Comparison of ENCODE assay signal across 9 cellular contexts in genomic region chr1:198678901-198679329, GRCh38. TPM values are rescaled to one million over a fixed set of nuclear protein-coding genes. Genes with fewer than 3 reads are reported as not detected.
DNase-seq lines count a peak whose midpoint lies in the region; ATAC-seq and TF ChIP-seq lines count a peak whose summit lies in the region.
"Had no signal": no experiment of that assay in that cellular context is flagged by ENCODE, and none has a peak within 500 bp of the region (broad histone marks: within the 10 kb centered on the region; RNA-seq: fewer than 3 reads in every experiment).

No MANE protein-coding gene starts in this region.

- H3K4me1 ChIP-seq in DND-41 (ENCODE audit: insufficient read depth, low read length) (peaks cover 93% of the 10 kb centered on the region), esophagus (ENCODE audit: control insufficient read depth in 2 of 2, insufficient read depth in 2 of 2, low read length in 1 of 2) (peaks cover 0 to 2% of the 10 kb centered on the region in 2 donors), hepatocyte (ENCODE audit: insufficient read depth) (peaks cover 14% of the 10 kb centered on the region)

- no peak overlapping the region for H3K9ac ChIP-seq in DND-41 (ENCODE audit: low read depth, low read length)

- ATAC-seq in DND-41 (ENCODE audit: insufficient read depth, low read depth), result no peak
- peak; percentile 27 for ATAC-seq in GM21360 (IDR thresholded peaks at IDR 0.05; ENCODE audit: unreplicated experiment)

- H3K27me3 ChIP-seq in DND-41 (ENCODE audit: insufficient read depth, low read length, poor library complexity), result no peaks in the 10 kb centered on the region
- H3K27me3 ChIP-seq in HL-60 (ENCODE audit: insufficient read depth, poor library complexity, severe bottlenecking), result no peaks in the 10 kb centered on the region
- no peaks in the 10 kb centered on the region for H3K27me3 ChIP-seq in esophagus (ENCODE audit: control insufficient read depth in 1 of 2, insufficient read depth in 2 of 2, low read length in 2 of 2)
- no peaks in the 10 kb centered on the region for H3K27me3 ChIP-seq in hepatocyte

- H4K20me1 ChIP-seq in DND-41 (ENCODE audit: insufficient read depth, low read length) (no peaks in the 10 kb centered on the region), hepatocyte (ENCODE audit: insufficient read depth, poor library complexity, severe bottlenecking) (no peaks in the 10 kb centered on the region)

- H3K36me3 ChIP-seq in DND-41 (ENCODE audit: insufficient read depth, low read length) (peaks cover 6% of the 10 kb centered on the region; the same call in 1 of the 2 replicates), esophagus (ENCODE audit: control insufficient read depth in 2 of 2, insufficient read depth in 2 of 2, low read length in 1 of 2) (no peaks in the 10 kb centered on the region), hepatocyte (replicated peaks; ENCODE audit: insufficient read depth, low read depth) (no peaks in the 10 kb centered on the region)

- H2AFZ ChIP-seq in DND-41 (ENCODE audit: low read depth, low read length) (no peak overlapping the region), hepatocyte (no peak overlapping the region)

- TF ChIP-seq CTCF in DND-41 (IDR thresholded peaks at IDR 0.05; ENCODE audit: borderline replicate concordance, extremely low read depth, low read length, poor library complexity, severe bottlenecking), result no peak
- no peak for TF ChIP-seq CTCF in HL-60 (IDR thresholded peaks at IDR 0.05; ENCODE audit: insufficient read depth, low read length)
- TF ChIP-seq CTCF in hepatocyte (IDR thresholded peaks at IDR 0.05; ENCODE audit: poor library complexity), result no peak

- H3K79me2 ChIP-seq in DND-41 (ENCODE audit: insufficient read depth, low read length) (peaks cover 59% of the 10 kb centered on the region), hepatocyte (no peaks in the 10 kb centered on the region)

- DNase-seq in DND-41, result no peak
- no peak for DNase-seq in HL-60 (ENCODE audit: low read depth in 1 of 2, low spot score in 1 of 2)
- no peak for DNase-seq in G401 (ENCODE audit: low spot score)
- DNase-seq in cortex of kidney (lab: John Stamatoyannopoulos, UW), result no peak
- DNase-seq in NCI-H2029 treated with DMSO at 0.1 percent for 48 hours (lab: John Stamatoyannopoulos, UW), result no peak
- no peak for DNase-seq in hepatocyte (ENCODE audit: low spot score)

- no peaks in the 10 kb centered on the region for H3K9me2 ChIP-seq in hepatocyte (replicated peaks; ENCODE audit: insufficient read depth)

- no peak overlapping the region for H3K4me3 ChIP-seq in DND-41 (ENCODE audit: low read depth in 1 of 2, low read length in 2 of 2)
- no peak overlapping the region for H3K4me3 ChIP-seq in HL-60 (replicated peaks; ENCODE audit: insufficient read depth, low read length)
- H3K4me3 ChIP-seq in esophagus (ENCODE audit: low read depth in 1 of 2, low read length in 2 of 2), result no peak overlapping the region
- no peak overlapping the region for H3K4me3 ChIP-seq in hepatocyte

- H3K4me2 ChIP-seq in DND-41 (ENCODE audit: insufficient read depth, low read length), result no peak overlapping the region
- no peak overlapping the region for H3K4me2 ChIP-seq in hepatocyte

- in situ Hi-C loops in G401 (cut with HindIII; ENCODE audit: low sequenced_read_pairs), result no loop called here

- H3K27ac ChIP-seq in DND-41 (ENCODE audit: low read length), result peak overlapping the region; percentile 37
- H3K27ac ChIP-seq in HL-60 (replicated peaks), result peak overlapping the region; percentile 82
- peak overlapping the region; percentile 29 to 45 for H3K27ac ChIP-seq in esophagus (ENCODE audit: low read depth in 2 of 2, low read length in 1 of 2)
- no peak overlapping the region for H3K27ac ChIP-seq in hepatocyte

- H3K9me3 ChIP-seq in DND-41 (ENCODE audit: insufficient read depth, low read length, severe bottlenecking) (no peaks in the 10 kb centered on the region), esophagus (ENCODE audit: control insufficient read depth in 2 of 2, insufficient read depth in 1 of 2, low read depth in 1 of 2, low read length in 1 of 2) (peaks cover 0 to 3% of the 10 kb centered on the region in 2 donors), hepatocyte (ENCODE audit: low read depth) (no peaks in the 10 kb centered on the region)

- WGBS in esophagus, 2 donors, result 87 to 90% methylated on average over 12 of the region's 12 CpGs
- WGBS in hepatocyte (ENCODE audit: low lambda C conversion rate, missing lambda C conversion rate), result 96% methylated on average over 12 of the region's 12 CpGs

RNA-seq across cellular contexts. Expression of gene PTPRC, which starts 40.1 kb away (rescaled TPM):
- 1 to 10 TPM; 1.2 to 3.0 TPM for polyA plus RNA-seq in esophagus
- not detected in 2 replicates for total RNA-seq in G401 (2014; rRNA removed; shearing (Covaris generic))
- 0.44 and 0.87 TPM in 2 replicates for total RNA-seq in hepatocyte
- 0.11 TPM in 1 of 2 replicates, not detected in the other for polyA plus RNA-seq in hepatocyte
- total RNA-seq: Daoy had no signal
